13 cellular contexts compared by ENCODE assay signal in the genomic region with DNA sequence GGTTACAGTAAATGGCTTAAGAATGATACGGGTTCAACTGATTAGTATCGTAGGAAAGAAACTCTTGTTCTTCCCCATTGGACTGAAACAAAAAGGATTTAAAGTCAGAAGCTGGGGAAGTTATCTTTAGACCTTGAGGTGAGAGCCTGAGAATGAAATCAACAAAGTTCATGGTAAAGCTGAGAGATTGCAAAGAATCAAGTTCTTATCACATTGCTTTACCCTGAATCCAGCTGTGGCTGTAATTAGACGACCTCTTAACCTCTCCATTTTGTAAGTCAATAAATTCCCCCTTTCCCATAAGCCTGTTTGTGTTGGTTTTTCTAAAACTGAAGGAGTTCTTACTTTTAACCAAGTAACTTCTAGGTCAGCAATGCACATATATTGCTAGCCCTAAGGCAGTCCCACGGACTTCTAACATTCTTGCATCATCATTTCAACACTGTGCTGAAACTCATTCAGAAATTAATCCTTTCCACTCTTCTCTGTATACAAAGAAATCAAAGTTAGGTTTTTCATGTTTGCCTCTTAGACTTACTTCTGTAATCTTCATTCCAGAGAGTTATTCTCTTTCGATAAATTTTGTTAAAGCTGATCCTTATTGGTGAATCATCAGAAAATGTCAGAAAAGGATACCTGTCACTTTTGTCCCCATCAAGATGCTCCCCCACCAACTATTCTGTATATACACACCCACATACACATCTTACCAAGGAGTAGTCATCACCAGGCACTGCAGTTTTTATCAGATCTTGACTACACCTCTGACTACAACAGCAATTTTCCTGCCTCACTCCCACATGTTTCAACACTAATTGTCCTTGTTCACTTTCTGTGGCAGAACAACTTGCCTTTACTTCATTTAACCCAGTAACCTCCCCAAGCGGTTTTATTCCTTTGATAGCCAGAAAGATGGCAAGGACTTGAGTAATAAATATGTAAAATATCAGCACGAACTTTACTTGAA.
"Had no signal": no experiment of that assay in that cellular context is flagged by ENCODE, and none has a peak within 500 bp of the region (broad histone marks: within the 10 kb centered on the region; RNA-seq: fewer than 3 reads in every experiment).

No MANE protein-coding gene starts in this region.

- H3K4me1 ChIP-seq: gastroesophageal sphincter, heart right ventricle, lower lobe of right lung, tibial artery, uterus had no signal

- H3K36me3 ChIP-seq: cardiac muscle cell, gastroesophageal sphincter, heart right ventricle, lower lobe of right lung, tibial artery, uterus, WERI-Rb-1 had no signal

- H3K27ac ChIP-seq: cardiac muscle cell, gastroesophageal sphincter, heart right ventricle, lower lobe of right lung, tibial artery, uterus, WERI-Rb-1 had no signal

- H3K27me3 Mint-ChIP-seq: activated naive CD8-positive, alpha-beta T cell had no signal

- H3K27me3 ChIP-seq: cardiac muscle cell, gastroesophageal sphincter, tibial artery had no signal

- H3K9me3 ChIP-seq: gastroesophageal sphincter, heart right ventricle, lower lobe of right lung, tibial artery, uterus had no signal

- DNase-seq: activated CD4-positive, alpha-beta T cell treated with anti-CD3 and anti-CD28 coated beads for 4 hours; activated CD8-positive, alpha-beta memory T cell treated with anti-CD3 and anti-CD28 coated beads for 24 hours; erythroblast; heart right ventricle; left cardiac atrium; lower lobe of right lung; tibial artery; uterus; WERI-Rb-1 had no signal

- H3K27ac Mint-ChIP-seq: activated naive CD8-positive, alpha-beta T cell; mesothelial cell of epicardium had no signal

- H3K4me3 ChIP-seq: cardiac muscle cell, gastroesophageal sphincter, heart right ventricle, lower lobe of right lung, tibial artery, uterus had no signal

- H3K4me3 Mint-ChIP-seq: activated naive CD8-positive, alpha-beta T cell; mesothelial cell of epicardium had no signal

- H3K36me3 Mint-ChIP-seq: activated naive CD8-positive, alpha-beta T cell; mesothelial cell of epicardium had no signal
